ENCODE assay signal across 8 cellular contexts in the genomic region with DNA sequence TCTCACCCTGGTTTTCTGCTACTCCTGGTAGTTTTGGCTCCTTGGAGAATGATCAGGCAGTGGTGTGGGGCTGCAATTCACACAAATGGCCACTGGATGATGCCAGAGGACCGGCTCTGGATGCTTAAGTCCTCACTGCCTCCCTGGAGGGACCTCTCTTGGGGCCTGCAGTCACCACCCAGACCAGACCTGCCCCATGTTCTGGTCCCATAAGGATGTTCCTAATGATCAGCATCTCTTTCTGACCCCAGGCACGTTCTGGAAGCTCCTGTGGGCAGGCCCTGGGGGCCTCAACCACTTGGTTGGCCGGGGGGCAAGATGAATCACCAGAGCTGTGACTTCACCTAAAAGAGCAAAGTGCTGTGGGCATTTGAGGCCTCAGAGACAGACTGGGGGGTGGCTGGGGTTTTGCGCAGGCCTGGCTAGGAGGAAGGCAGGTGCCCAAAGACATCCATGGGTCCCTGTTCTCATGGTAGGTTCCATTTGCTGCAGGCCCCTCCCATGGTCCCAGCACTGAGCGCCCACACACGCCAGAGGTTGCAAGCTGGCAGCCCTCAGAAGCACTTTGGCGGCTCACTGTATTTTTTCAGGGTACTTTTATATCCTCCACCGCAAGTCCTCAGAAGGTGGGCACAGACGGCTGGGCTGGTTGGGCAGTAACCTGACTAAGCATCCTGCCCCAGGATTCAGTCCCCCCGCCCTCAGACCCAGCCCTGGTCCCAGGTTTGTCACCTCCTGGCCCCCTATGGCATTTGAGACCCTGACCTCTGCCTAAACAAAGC. TPM values are rescaled to one million over a fixed set of nuclear protein-coding genes. Genes with fewer than 3 reads are reported as not detected.
DNase-seq lines count a peak whose midpoint lies in the region; ATAC-seq and TF ChIP-seq lines count a peak whose summit lies in the region.

No MANE protein-coding gene starts in this region.

- intact Hi-C loops in right lobe of liver (cut with DNase I): loop anchor here in 1 of 2 donors (5.0 kb wide), 1 partner anchor 286 kb away; no protein-coding TSS in a partner anchor

- ATAC-seq in right lobe of liver (peak; percentile 87 to 96 (median 94)), HG02623 (IDR thresholded peaks at IDR 0.05; ENCODE audit: unreplicated experiment) (no peak)

- H4K20me1 ChIP-seq in BLaER1: no peaks in the 10 kb centered on the region

- peak overlapping the region; percentile 26 for H3K27ac Mint-ChIP-seq in activated CD4-positive, alpha-beta T cell treated with anti-CD3 and anti-CD28 coated beads, Interleukin-2, amount 10 ng/mL, durations not matched to agents 7 days and 5 days

- no peaks in the 10 kb centered on the region for H3K4me1 Mint-ChIP-seq in activated CD4-positive, alpha-beta T cell treated with anti-CD3 and anti-CD28 coated beads, Interleukin-2, amount 10 ng/mL, durations not matched to agents 7 days and 5 days

- H3K36me3 ChIP-seq in BLaER1: no peaks in the 10 kb centered on the region
- H3K36me3 ChIP-seq in right lobe of liver: no peaks in the 10 kb centered on the region

- no peaks in the 10 kb centered on the region for H3K36me3 Mint-ChIP-seq in activated CD4-positive, alpha-beta T cell treated with anti-CD3 and anti-CD28 coated beads, Interleukin-2, amount 10 ng/mL, durations not matched to agents 7 days and 5 days (ENCODE audit: low read depth)

- POLR2A ChIA-PET in activated CD4-positive, alpha-beta T cell treated with anti-CD3 and anti-CD28 coated beads, Interleukin-2, amount 10 ng/mL, durations not matched to agents 7 days and 5 days (lab: Charles Lee): no interaction called here

- DNase-seq in HFF-Myc (ENCODE audit: extremely low read depth, low read depth) (peak; percentile 71), NCI-H526 (lab: John Stamatoyannopoulos, UW) (peak; percentile 17 to 73), dermis blood vessel endothelial cell (peak; percentile 92), right lobe of liver (peak; percentile 67 to 77 (median 76))
- DNase-seq in activated CD4-positive, alpha-beta T cell treated with anti-CD3 and anti-CD28 coated beads, Interleukin-2, amount 10 ng/mL, durations not matched to agents 7 days and 5 days: peak; percentile 72
- DNase-seq in stimulated activated CD4-positive, alpha-beta T cell treated with anti-CD3 and anti-CD28 coated beads, TNF-alpha, amount 100 ng/mL, for 24 hours (ENCODE audit: low read depth in 3 of 3): peak; percentile 18 to 67 (median 38)

- peak overlapping the region; percentile 13; the same call in 1 of the 2 replicates for H3K4me2 ChIP-seq in BLaER1

- H3K4me3 ChIP-seq in BLaER1: no peak overlapping the region
- H3K4me3 ChIP-seq in HFF-Myc (replicated peaks; ENCODE audit: low read depth, low read length): no peak overlapping the region
- H3K4me3 ChIP-seq in right lobe of liver: no peak overlapping the region

- WGBS in right lobe of liver (ENCODE audit: insufficient coverage, low coverage, low lambda C conversion rate, missing lambda C conversion rate): 40% methylated on average over 2 of the region's 10 CpGs

- H3K27ac ChIP-seq in BLaER1: peak overlapping the region; percentile 56
- H3K27ac ChIP-seq in right lobe of liver: no peak overlapping the region

- CTCF ChIA-PET in activated CD4-positive, alpha-beta T cell treated with anti-CD3 and anti-CD28 coated beads, Interleukin-2, amount 10 ng/mL, durations not matched to agents 7 days and 5 days (lab: Charles Lee): interaction anchor here (0.6 to 2.9 kb wide), 10 partner anchors 8 to 494 kb away, joined by 3 to 16 read pairs (median 4); partner anchors contain the start of gene RASD1

- TF ChIP-seq CTCF in HFF-Myc (IDR thresholded peaks at IDR 0.05; ENCODE audit: low read depth, low read length, missing control alignments): peak; percentile 100
- peak; percentile 97 to 100 (median 99) for TF ChIP-seq CTCF in right lobe of liver (IDR thresholded peaks at IDR 0.05)

- H3K4me3 Mint-ChIP-seq in activated CD4-positive, alpha-beta T cell treated with anti-CD3 and anti-CD28 coated beads, Interleukin-2, amount 10 ng/mL, durations not matched to agents 7 days and 5 days: no peak overlapping the region

- H3K9me3 Mint-ChIP-seq in activated CD4-positive, alpha-beta T cell treated with anti-CD3 and anti-CD28 coated beads, Interleukin-2, amount 10 ng/mL, durations not matched to agents 7 days and 5 days: peaks cover 7% of the 10 kb centered on the region

- no peaks in the 10 kb centered on the region for H3K27me3 ChIP-seq in BLaER1
- no peaks in the 10 kb centered on the region for H3K27me3 ChIP-seq in right lobe of liver

- H3K9ac ChIP-seq in BLaER1: peak overlapping the region; percentile 38; the same call in 1 of the 2 replicates

- peaks cover 14% of the 10 kb centered on the region for H3K27me3 Mint-ChIP-seq in activated CD4-positive, alpha-beta T cell treated with anti-CD3 and anti-CD28 coated beads, Interleukin-2, amount 10 ng/mL, durations not matched to agents 7 days and 5 days

- peaks cover 17% of the 10 kb centered on the region for H3K9me3 ChIP-seq in BLaER1
- H3K9me3 ChIP-seq in right lobe of liver: no peaks in the 10 kb centered on the region

- peaks cover 23% of the 10 kb centered on the region for H3K4me1 ChIP-seq in BLaER1
- H3K4me1 ChIP-seq in right lobe of liver: peaks cover 0 to 3% (median 0%) of the 10 kb centered on the region in 4 donors

- no peak for TF ChIP-seq POLR2A in right lobe of liver (IDR thresholded peaks at IDR 0.05)

RNA-seq across cellular contexts. Expression of gene NT5M, which starts 53.2 kb away (rescaled TPM):
- total RNA-seq in activated CD4-positive, alpha-beta T cell treated with anti-CD3 and anti-CD28 coated beads, Interleukin-2, amount 10 ng/mL, durations not matched to agents 7 days and 5 days: 1 to 10 TPM; 5.5 to 7.6 TPM
- total RNA-seq in dermis blood vessel endothelial cell (1.9 and 3.1 TPM in 2 replicates), right lobe of liver (1 to 10 TPM in 2 of 6 experiments, under 1 TPM in 4; 0.51 to 3.0 (median 0.87) TPM)

Comparison
In these comparisons a context has a peak if more than half of its experiments do, and no peak if none do; other contexts are left out.
1. DNase-seq: peak in every context shown above with its lines; median percentile 92 in dermis blood vessel endothelial cell; 76 in right lobe of liver; 72 in activated CD4-positive, alpha-beta T cell treated with anti-CD3 and anti-CD28 coated beads, Interleukin-2, amount 10 ng/mL, durations not matched to agents 7 days and 5 days; 71 in HFF-Myc; 45 in NCI-H526; 38 in stimulated activated CD4-positive, alpha-beta T cell treated with anti-CD3 and anti-CD28 coated beads, TNF-alpha, amount 100 ng/mL, for 24 hours.